ENCODE assay signal across 24 cellular contexts in genomic region chr7:51256916-51257315, GRCh38. TPM values are rescaled to one million over a fixed set of nuclear protein-coding genes. Genes with fewer than 3 reads are reported as not detected.
"Had no signal": no experiment of that assay in that cellular context is flagged by ENCODE, and none has a peak within 500 bp of the region (broad histone marks: within the 10 kb centered on the region; RNA-seq: fewer than 3 reads in every experiment).

No MANE protein-coding gene starts in this region.

- ATAC-seq: Panc1, T-cell had no signal

- DNase-seq: activated CD4-positive, alpha-beta memory T cell treated with anti-CD3 and anti-CD28 coated beads for 36 hours; activated CD4-positive, alpha-beta T cell treated with anti-CD3 and anti-CD28 coated beads, Interleukin-2, amount 10 ng/mL, durations not matched to agents 7 days and 5 days; activated CD4-positive, CD25-positive, alpha-beta regulatory T cell; activated gamma-delta T cell treated with Interleukin-2 at 50 U/mL for 16 hours; activated naive CD4-positive, alpha-beta T cell treated with anti-CD3 and anti-CD28 coated beads, Interleukin-2, amount 10 ng/mL, durations not matched to agents 7 days and 5 days; activated naive CD8-positive, alpha-beta T cell treated with anti-CD3 and anti-CD28 coated beads for 36 hours; activated T-cell treated with anti-CD3 and anti-CD28 coated beads for 4 hours; activated T-cell treated with anti-CD3 and anti-CD28 coated beads, Interleukin-2, amount 50 U/mL, for 48 hours; MM.1S; NCI-H1105 treated with DMSO at 0.1 percent for 48 hours; NCI-H1436 treated with DMSO at 0.1 percent for 48 hours; NCI-H187; NCI-H510A treated with DMSO at 0.1 percent for 48 hours; NK-92 treated with Interleukin-12 subunit alpha and Interleukin-12 subunit beta, amount 100 ng/mL, for 24 hours; OCI-M1; Right ventricle myocardium superior; T-cell; T-helper 2 cell; T1000 had no signal

- H3K27ac ChIP-seq: RWPE1, VCaP had no signal

RNA-seq across cellular contexts. Expression of gene COBL, which starts 59.7 kb away (rescaled TPM):
- total RNA-seq: activated CD4-positive, alpha-beta memory T cell treated with anti-CD3 and anti-CD28 coated beads for 36 hours; activated CD4-positive, alpha-beta T cell treated with anti-CD3 and anti-CD28 coated beads, Interleukin-2, amount 10 ng/mL, durations not matched to agents 7 days and 5 days; activated CD8-positive, alpha-beta memory T cell treated with anti-CD3 and anti-CD28 coated beads for 36 hours; activated naive CD8-positive, alpha-beta T cell treated with anti-CD3 and anti-CD28 coated beads for 36 hours; activated T-helper 2 cell treated with anti-CD3 and anti-CD28 coated beads, Interferon-gamma antibody, Interleukin-2, Interleukin-4, amounts not matched to agents 10 μg/mL and 5 μg/mL and 100 μg/mL, durations not matched to agents 14 hours and 24 hours and 36 hours had no signal
